ENCODE assay signal across 20 cellular contexts in genomic region chr2:207871506-207871905, GRCh38.
"Had no signal": no experiment of that assay in that cellular context is flagged by ENCODE, and none has a peak within 500 bp of the region (broad histone marks: within the 10 kb centered on the region; RNA-seq: fewer than 3 reads in every experiment).

No MANE protein-coding gene starts in this region.

- H3K4me1 ChIP-seq: parathyroid adenoma had no signal

- H3K9ac ChIP-seq: parathyroid adenoma had no signal

- H3K4me3 ChIP-seq: gastroesophageal sphincter, heart right ventricle, tibial artery had no signal

- H3K27ac ChIP-seq: gastroesophageal sphincter, heart right ventricle, parathyroid adenoma, tibial artery had no signal

- H3K27me3 ChIP-seq: gastroesophageal sphincter, heart right ventricle, tibial artery had no signal

- H2AFZ ChIP-seq: parathyroid adenoma had no signal

- DNase-seq: activated CD4-positive, alpha-beta T cell treated with anti-CD3 and anti-CD28 coated beads, Interleukin-2, amount 10 ng/mL, durations not matched to agents 24 days and 14 days; activated CD8-positive, alpha-beta T cell treated with anti-CD3 and anti-CD28 coated beads for 36 hours; activated naive CD4-positive, alpha-beta T cell treated with Interleukin-2 at 50 U/mL for 16 hours; activated naive CD8-positive, alpha-beta T cell treated with anti-CD3 and anti-CD28 coated beads, Interleukin-2, amount 10 ng/mL, durations not matched to agents 7 days and 5 days; activated T-cell treated with anti-CD3 and anti-CD28 coated beads, Interleukin-2, amount 50 U/mL, for 1 hour; amygdala; cortex of kidney; heart right ventricle; immature natural killer cell; naive thymus-derived CD8-positive, alpha-beta T cell; retina; stimulated activated CD4-positive, alpha-beta T cell treated with anti-CD3 and anti-CD28 coated beads, Interleukin-12 subunit alpha, Interleukin-12 subunit beta, amount 100 ng/mL, for 4 hours; stimulated activated CD4-positive, alpha-beta T cell treated with anti-CD3 and anti-CD28 coated beads, Interleukin-1b, Interleukin-23, amount 100 ng/mL, for 48 hours; stimulated activated naive CD8-positive, alpha-beta T cell treated with anti-CD3 and anti-CD28 coated beads, Interleukin-15, Interleukin-2, amounts not matched to agents 100 U/mL and 50 U/mL, for 24 hours; substantia nigra; tibial artery had no signal

- H3K9me3 ChIP-seq: gastroesophageal sphincter, heart right ventricle, tibial artery had no signal

- ATAC-seq: activated CD8-positive, alpha-beta T cell treated with anti-CD3 and anti-CD28 coated beads for 36 hours; activated T-helper 17 cell treated with anti-CD3 and anti-CD28 coated beads, Interleukin-2, amount 50 U/mL, for 72 hours; esophagus mucosa; gastroesophageal sphincter; heart right ventricle; naive thymus-derived CD8-positive, alpha-beta T cell; stimulated activated naive CD8-positive, alpha-beta T cell treated with anti-CD3 and anti-CD28 coated beads, Interleukin-15, Interleukin-2, amounts not matched to agents 100 U/mL and 50 U/mL, for 24 hours had no signal

- H3K36me3 ChIP-seq: gastroesophageal sphincter, tibial artery had no signal
